In the genomic region with DNA sequence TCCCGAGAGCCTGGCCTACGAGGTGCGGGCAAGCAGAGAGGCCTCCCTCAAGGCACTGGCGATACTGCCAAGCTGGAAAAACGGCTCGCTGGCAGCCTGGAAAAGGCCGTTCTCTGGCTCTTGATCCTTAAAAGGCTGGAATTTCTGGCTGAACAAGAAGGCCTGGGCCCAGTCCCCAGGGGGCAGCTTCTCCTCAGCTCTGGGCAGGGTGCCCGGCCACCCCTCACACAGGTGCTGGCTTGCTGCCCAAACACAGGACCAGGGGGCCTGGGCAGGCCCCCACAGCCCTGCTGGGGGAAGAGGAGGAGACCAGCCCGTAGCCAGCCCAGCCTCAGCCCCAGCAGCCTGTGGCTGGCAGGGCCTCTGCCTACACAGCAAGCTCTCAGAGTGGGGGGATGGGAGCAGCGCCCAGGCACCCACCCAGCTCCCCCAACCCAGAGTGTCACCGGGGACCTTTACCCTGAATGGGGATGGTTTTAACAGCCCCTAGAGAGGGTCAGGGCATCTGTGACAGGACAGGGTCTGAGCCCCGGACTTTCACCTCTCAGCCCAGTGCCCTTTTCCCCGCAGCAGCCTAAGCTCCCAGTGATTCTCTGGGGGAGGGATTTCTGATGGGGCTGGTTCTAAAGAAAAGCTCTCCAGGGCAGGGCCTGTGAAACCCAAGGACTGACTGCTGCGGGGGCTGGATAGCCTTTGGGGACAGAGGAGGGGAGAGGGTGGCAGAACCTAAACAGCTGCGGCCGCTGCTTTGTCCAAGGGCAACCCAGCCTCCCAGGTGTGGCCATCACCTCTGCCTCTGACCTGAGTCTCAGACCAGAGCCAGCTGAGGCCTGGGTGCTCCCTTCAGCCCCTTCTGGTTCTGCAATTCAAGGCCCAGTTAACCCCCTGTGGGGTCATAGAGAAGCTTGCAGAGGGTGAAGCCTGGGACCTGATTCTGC, we compare ENCODE assay signal across 8 cellular contexts.
DNase-seq lines count a peak whose midpoint lies in the region; ATAC-seq and TF ChIP-seq lines count a peak whose summit lies in the region.

No MANE protein-coding gene starts in this region.

- H3K27ac Mint-ChIP-seq in stimulated activated effector memory CD8-positive, alpha-beta T cell treated with anti-CD3 and anti-CD28 coated beads, Interleukin-12 subunit alpha, Interleukin-12 subunit beta, amount 100 ng/mL, for 72 hours, result peak overlapping the region; percentile 97

- peak overlapping the region; percentile 72 for H3K4me3 Mint-ChIP-seq in stimulated activated effector memory CD8-positive, alpha-beta T cell treated with anti-CD3 and anti-CD28 coated beads, Interleukin-12 subunit alpha, Interleukin-12 subunit beta, amount 100 ng/mL, for 72 hours

- H3K36me3 ChIP-seq in iPS-20b (ENCODE audit: insufficient read depth, low read depth, low read length), result no peaks in the 10 kb centered on the region

- peaks cover 40% of the 10 kb centered on the region; the same call in 1 of the 2 replicates for H3K4me1 ChIP-seq in iPS-20b (ENCODE audit: insufficient read depth, low read length)

- peak; percentile 25 for DNase-seq in AG10803 (ENCODE audit: low read depth)
- peak; percentile 35 for DNase-seq in NCI-H146 treated with DMSO at 0.1 percent for 48 hours (lab: John Stamatoyannopoulos, UW; ENCODE audit: unreplicated experiment)
- DNase-seq in anterior cingulate cortex (lab: John Stamatoyannopoulos, UW), result peak in 54 of 58 donors; percentile 8 to 92 (median 68)
- DNase-seq in stimulated activated effector memory CD8-positive, alpha-beta T cell treated with anti-CD3 and anti-CD28 coated beads, Interleukin-12 subunit alpha, Interleukin-12 subunit beta, amount 100 ng/mL, for 72 hours (ENCODE audit: low spot score in 2 of 2), result no peak
- DNase-seq in stimulated activated CD4-positive, alpha-beta T cell treated with anti-CD3 and anti-CD28 coated beads, Interleukin-1b, Interleukin-23, amount 100 ng/mL, for 48 hours, result no peak
- no peak for DNase-seq in stimulated activated naive CD4-positive, alpha-beta T cell (lab: John Stamatoyannopoulos, UW)
- no peak for DNase-seq in activated gamma-delta T cell (lab: John Stamatoyannopoulos, UW)

- H3K4me1 Mint-ChIP-seq in stimulated activated effector memory CD8-positive, alpha-beta T cell treated with anti-CD3 and anti-CD28 coated beads, Interleukin-12 subunit alpha, Interleukin-12 subunit beta, amount 100 ng/mL, for 72 hours, result peaks cover 69% of the 10 kb centered on the region

- no peaks in the 10 kb centered on the region for H3K27me3 ChIP-seq in iPS-20b (ENCODE audit: insufficient read depth, low read length)

- peak overlapping the region; percentile 24 for H3K9ac ChIP-seq in iPS-20b (ENCODE audit: low read depth, low read length)

- H3K4me3 ChIP-seq in AG10803 (ENCODE audit: low read length), result no peak overlapping the region
- H3K4me3 ChIP-seq in iPS-20b (ENCODE audit: low read length), result no peak overlapping the region

- H3K27ac ChIP-seq in iPS-20b (ENCODE audit: low read length), result no peak overlapping the region

- TF ChIP-seq CTCF in AG10803 (conservative IDR thresholded peaks at IDR 0.05; ENCODE audit: low read length), result no peak

- no peaks in the 10 kb centered on the region for H3K9me3 Mint-ChIP-seq in stimulated activated effector memory CD8-positive, alpha-beta T cell treated with anti-CD3 and anti-CD28 coated beads, Interleukin-12 subunit alpha, Interleukin-12 subunit beta, amount 100 ng/mL, for 72 hours

- peaks cover 3% of the 10 kb centered on the region for H3K36me3 Mint-ChIP-seq in stimulated activated effector memory CD8-positive, alpha-beta T cell treated with anti-CD3 and anti-CD28 coated beads, Interleukin-12 subunit alpha, Interleukin-12 subunit beta, amount 100 ng/mL, for 72 hours

- H3K9me3 ChIP-seq in iPS-20b (ENCODE audit: insufficient read depth, low read depth, low read length), result no peaks in the 10 kb centered on the region

- peak; percentile 46 for ATAC-seq in stimulated activated effector memory CD8-positive, alpha-beta T cell treated with anti-CD3 and anti-CD28 coated beads, Interleukin-12 subunit alpha, Interleukin-12 subunit beta, amount 100 ng/mL, for 72 hours

Comparison
In these comparisons a context has a peak if more than half of its experiments do, and no peak if none do; other contexts are left out.
1. DNase-seq: peak in AG10803 (single experiment), NCI-H146 treated with DMSO at 0.1 percent for 48 hours (single experiment) and anterior cingulate cortex (54 of 58); none in stimulated activated effector memory CD8-positive, alpha-beta T cell treated with anti-CD3 and anti-CD28 coated beads, Interleukin-12 subunit alpha, Interleukin-12 subunit beta, amount 100 ng/mL, for 72 hours (0 of 2), stimulated activated CD4-positive, alpha-beta T cell treated with anti-CD3 and anti-CD28 coated beads, Interleukin-1b, Interleukin-23, amount 100 ng/mL, for 48 hours (single experiment), stimulated activated naive CD4-positive, alpha-beta T cell (0 of 6) and activated gamma-delta T cell (single experiment).